In genomic region chr9:20614602-20615216, GRCh38 we compare ENCODE assay signal across 22 cellular contexts.
"Had no signal": no experiment of that assay in that cellular context is flagged by ENCODE, and none has a peak within 500 bp of the region (broad histone marks: within the 10 kb centered on the region; RNA-seq: fewer than 3 reads in every experiment).

No MANE protein-coding gene starts in this region.

- H3K27ac ChIP-seq: coronary artery, gastrocnemius medialis, pancreas, psoas muscle, right atrium auricular region, suprapubic skin, tibial nerve, WERI-Rb-1 had no signal

- H3K36me3 ChIP-seq: esophagus muscularis mucosa, gastrocnemius medialis, pancreas, right atrium auricular region, stomach, suprapubic skin, tibial nerve, WERI-Rb-1 had no signal

- H3K9me3 ChIP-seq: esophagus muscularis mucosa, gastrocnemius medialis, pancreas, psoas muscle, right atrium auricular region, stomach, suprapubic skin, tibial nerve had no signal

- H3K27me3 ChIP-seq: esophagus muscularis mucosa, gastrocnemius medialis, pancreas, right atrium auricular region, stomach, suprapubic skin, tibial nerve had no signal

- FAIRE-seq: pancreas, TTC549 had no signal

- H3K4me3 ChIP-seq: coronary artery, esophagus muscularis mucosa, gastrocnemius medialis, pancreas, psoas muscle, right atrium auricular region, stomach, suprapubic skin, tibial nerve had no signal

- H3K4me3 Mint-ChIP-seq: activated naive CD8-positive, alpha-beta T cell treated with anti-CD3 and anti-CD28 coated beads, Interleukin-2, amount 10 ng/mL, durations not matched to agents 7 days and 5 days; nephron had no signal

- H3K9me3 Mint-ChIP-seq: activated naive CD8-positive, alpha-beta T cell treated with anti-CD3 and anti-CD28 coated beads, Interleukin-2, amount 10 ng/mL, durations not matched to agents 7 days and 5 days; nephron had no signal

- ATAC-seq: gastrocnemius medialis, left ventricle myocardium superior, pancreas, psoas muscle, SK-N-SH treated with all-trans-retinoic acid at 6 μM for 48 hours had no signal

- H3K27ac Mint-ChIP-seq: activated naive CD8-positive, alpha-beta T cell treated with anti-CD3 and anti-CD28 coated beads, Interleukin-2, amount 10 ng/mL, durations not matched to agents 7 days and 5 days; nephron had no signal

- DNase-seq: activated CD4-positive, CD25-positive, alpha-beta regulatory T cell treated with anti-CD3 and anti-CD28 coated beads, Interleukin-2, amount 50 U/mL, for 72 hours; activated effector memory CD4-positive, alpha-beta T cell treated with anti-CD3 and anti-CD28 coated beads, Interleukin-2, amount 50 U/mL, for 16 hours; activated naive CD8-positive, alpha-beta T cell treated with anti-CD3 and anti-CD28 coated beads, Interleukin-2, amount 10 ng/mL, durations not matched to agents 7 days and 5 days; amygdala; cerebellar nuclear complex; gastrocnemius medialis; hypothalamus; left ventricle myocardium superior; pancreas; psoas muscle; stimulated activated CD4-positive, alpha-beta T cell treated with anti-CD3 and anti-CD28 coated beads, Interleukin-4, amount 100 ng/mL, for 4 hours; stomach; T-helper 1 cell; WERI-Rb-1 had no signal

- H3K27me3 Mint-ChIP-seq: activated naive CD8-positive, alpha-beta T cell treated with anti-CD3 and anti-CD28 coated beads, Interleukin-2, amount 10 ng/mL, durations not matched to agents 7 days and 5 days had no signal
